ENCODE assay signal across 1 cellular context in the genomic region with DNA sequence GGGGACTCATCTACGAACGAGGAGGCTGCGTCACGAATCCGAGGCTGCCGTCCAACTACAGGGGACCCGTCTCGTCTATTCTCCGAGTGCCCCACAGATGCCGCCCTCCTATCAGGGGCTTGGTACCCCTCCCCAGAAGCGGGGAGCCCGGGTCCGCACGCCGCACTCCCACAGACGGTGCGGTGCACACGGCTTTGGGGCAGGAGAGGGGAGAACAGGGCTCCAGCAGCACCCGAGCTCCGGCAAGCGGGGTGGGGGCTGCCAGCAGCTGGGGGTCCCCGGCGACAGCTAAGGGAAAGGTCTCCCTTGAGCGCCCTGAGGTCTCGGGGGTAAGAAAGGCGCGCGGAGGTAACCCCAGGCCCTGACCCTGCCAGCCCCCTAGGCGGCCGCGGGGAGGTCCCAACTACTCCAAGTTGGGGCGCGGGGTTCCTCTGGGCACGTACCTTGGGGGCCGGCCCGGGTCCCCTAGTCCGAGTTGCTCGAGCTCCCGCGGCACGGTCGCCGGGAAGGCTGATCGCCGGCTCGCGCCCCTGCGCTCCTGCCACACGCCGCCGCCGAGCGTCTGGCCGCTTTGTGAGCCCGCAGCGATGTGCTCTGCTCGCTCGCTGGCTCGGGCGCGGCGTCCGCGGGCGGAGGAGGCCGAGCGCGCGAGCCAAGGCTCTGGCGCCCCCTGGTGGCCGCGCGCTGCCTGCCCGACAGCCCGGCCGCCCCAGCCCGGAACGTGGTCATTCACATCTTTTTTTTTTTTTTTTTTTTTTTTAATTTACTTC.
TF ChIP-seq lines count a peak whose summit lies in the region.

A gene (minus strand): TSS at position 591 of the 770 bp plus-strand sequence.

TF ChIP-seq in IMR-90, 13 proteins besides CTCF, POLR2A, EP300 and RAD21 (continued from another document):
- TF ChIP-seq, protein P1, sequence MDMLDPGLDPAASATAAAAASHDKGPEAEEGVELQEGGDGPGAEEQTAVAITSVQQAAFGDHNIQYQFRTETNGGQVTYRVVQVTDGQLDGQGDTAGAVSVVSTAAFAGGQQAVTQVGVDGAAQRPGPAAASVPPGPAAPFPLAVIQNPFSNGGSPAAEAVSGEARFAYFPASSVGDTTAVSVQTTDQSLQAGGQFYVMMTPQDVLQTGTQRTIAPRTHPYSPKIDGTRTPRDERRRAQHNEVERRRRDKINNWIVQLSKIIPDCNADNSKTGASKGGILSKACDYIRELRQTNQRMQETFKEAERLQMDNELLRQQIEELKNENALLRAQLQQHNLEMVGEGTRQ (IDR thresholded peaks at IDR 0.05; ENCODE audit: low read depth, low read length) = no peak
- TF ChIP-seq FOS (IDR thresholded peaks at IDR 0.05; ENCODE audit: low read depth, low read length) = no peak
- no peak for TF ChIP-seq BHLHE40 (IDR thresholded peaks at IDR 0.05; ENCODE audit: low read depth, low read length)
